Comparison of ENCODE assay signal across 9 cellular contexts in the genomic region with DNA sequence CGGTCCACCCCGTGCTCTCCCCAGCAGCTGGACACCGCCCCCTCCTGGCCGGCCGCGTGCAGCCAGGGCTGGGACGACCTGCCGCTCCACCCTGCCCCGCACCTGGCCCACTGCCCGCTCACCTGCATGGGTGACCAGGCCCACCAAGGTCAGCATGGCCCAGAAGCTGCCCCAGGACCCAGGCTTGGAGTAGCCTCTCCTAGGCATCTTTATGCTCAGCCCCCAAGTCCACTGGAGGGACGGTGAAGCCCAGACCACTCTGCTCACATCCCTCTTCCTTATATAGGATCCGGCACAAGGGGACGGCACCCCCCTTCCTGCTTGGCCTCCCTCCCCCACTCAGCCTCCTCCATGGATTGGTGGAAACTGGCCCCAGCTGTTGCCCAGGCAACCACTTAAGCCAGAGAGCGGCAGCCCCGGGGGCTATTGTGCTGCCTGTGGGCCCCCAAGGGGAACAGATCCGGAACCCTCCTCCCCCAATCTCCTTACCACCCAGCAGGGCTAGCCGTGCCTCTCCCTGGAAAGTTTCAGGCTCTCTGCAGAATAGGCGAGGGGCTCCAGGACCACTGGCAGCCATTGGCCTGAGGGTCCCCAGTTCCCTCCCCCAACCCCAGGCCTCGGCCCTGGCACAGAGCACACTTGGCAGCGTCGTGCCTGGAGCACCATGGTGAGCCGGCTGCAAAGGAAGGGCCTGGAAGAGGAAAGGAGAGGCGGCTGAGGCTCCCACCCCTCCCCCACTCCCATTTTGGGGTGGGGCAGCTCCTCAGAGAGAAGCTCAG. TPM values are rescaled to one million over a fixed set of nuclear protein-coding genes. Genes with fewer than 3 reads are reported as not detected.
DNase-seq lines count a peak whose midpoint lies in the region; ATAC-seq, FAIRE-seq and TF ChIP-seq lines count a peak whose summit lies in the region.
"Had no signal": no experiment of that assay in that cellular context is flagged by ENCODE, and none has a peak within 500 bp of the region (broad histone marks: within the 10 kb centered on the region; RNA-seq: fewer than 3 reads in every experiment).

A gene with protein sequence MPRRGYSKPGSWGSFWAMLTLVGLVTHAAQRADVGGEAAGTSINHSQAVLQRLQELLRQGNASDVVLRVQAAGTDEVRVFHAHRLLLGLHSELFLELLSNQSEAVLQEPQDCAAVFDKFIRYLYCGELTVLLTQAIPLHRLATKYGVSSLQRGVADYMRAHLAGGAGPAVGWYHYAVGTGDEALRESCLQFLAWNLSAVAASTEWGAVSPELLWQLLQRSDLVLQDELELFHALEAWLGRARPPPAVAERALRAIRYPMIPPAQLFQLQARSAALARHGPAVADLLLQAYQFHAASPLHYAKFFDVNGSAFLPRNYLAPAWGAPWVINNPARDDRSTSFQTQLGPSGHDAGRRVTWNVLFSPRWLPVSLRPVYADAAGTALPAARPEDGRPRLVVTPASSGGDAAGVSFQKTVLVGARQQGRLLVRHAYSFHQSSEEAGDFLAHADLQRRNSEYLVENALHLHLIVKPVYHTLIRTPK (minus strand): TSS at position 256 of the 779 bp plus-strand sequence. CDS start 49 bp downstream, at position 207.

- peak within 1 kb of the TSS; percentile 94 to 99 (median 95) for H3K27ac Mint-ChIP-seq in brain
- H3K27ac Mint-ChIP-seq in stimulated activated effector memory CD8-positive, alpha-beta T cell treated with anti-CD3 and anti-CD28 coated beads, Interleukin-12 subunit alpha, Interleukin-12 subunit beta, amount 100 ng/mL, for 72 hours = no peak within 1 kb of the TSS
- H3K27ac Mint-ChIP-seq: dendritic cell treated with granulocyte-macrophage colony-stimulating factor and Interleukin-4, amounts not matched to agents 40 ng/mL and 50 ng/mL, for 4 days had no signal

- peak within 1 kb of the TSS; percentile 81 to 88 (median 85) for H3K4me3 Mint-ChIP-seq in brain
- H3K4me3 Mint-ChIP-seq in stimulated activated effector memory CD8-positive, alpha-beta T cell treated with anti-CD3 and anti-CD28 coated beads, Interleukin-12 subunit alpha, Interleukin-12 subunit beta, amount 100 ng/mL, for 72 hours = no peak within 1 kb of the TSS
- H3K4me3 Mint-ChIP-seq: dendritic cell treated with granulocyte-macrophage colony-stimulating factor and Interleukin-4, amounts not matched to agents 40 ng/mL and 50 ng/mL, for 4 days had no signal

- peaks cover 6% of the 10 kb centered on the region; the same call in 1 of the 3 replicates for H3K4me1 ChIP-seq in A549
- H3K4me1 ChIP-seq in PC-3 (ENCODE audit: insufficient read depth, low read length) = no peaks in the 10 kb centered on the region
- no peaks in the 10 kb centered on the region for H3K4me1 ChIP-seq in keratinocyte (ENCODE audit: control insufficient read depth, extremely low read depth, insufficient read depth, low read length)

- H3K4me2 ChIP-seq in A549 = no peak within 1 kb of the TSS
- H3K4me2 ChIP-seq in PC-3 (ENCODE audit: low read length) = no peak within 1 kb of the TSS
- no peak within 1 kb of the TSS for H3K4me2 ChIP-seq in keratinocyte (ENCODE audit: control insufficient read depth, extremely low read depth, insufficient read depth, low read depth, low read length)

- peaks cover 9% of the 10 kb centered on the region for H3K36me3 Mint-ChIP-seq in brain
- peaks cover 5% of the 10 kb centered on the region for H3K36me3 Mint-ChIP-seq in stimulated activated effector memory CD8-positive, alpha-beta T cell treated with anti-CD3 and anti-CD28 coated beads, Interleukin-12 subunit alpha, Interleukin-12 subunit beta, amount 100 ng/mL, for 72 hours

- TF ChIP-seq RAD21 in A549 (conservative IDR thresholded peaks at IDR 0.05 in 1 of 2, IDR thresholded peaks at IDR 0.05 in 1 of 2) = peak; percentile 58 to 63

- H3K9me1 ChIP-seq in keratinocyte (ENCODE audit: control insufficient read depth, extremely low read depth, insufficient read depth, low read length) = no peaks in the 10 kb centered on the region

- H3K9ac ChIP-seq in PC-3 (ENCODE audit: low read length) (no peak within 1 kb of the TSS), keratinocyte (ENCODE audit: control insufficient read depth, extremely low read depth, insufficient read depth, low read length) (no peak within 1 kb of the TSS)

- H3K9me3 Mint-ChIP-seq in brain = peaks cover 0 to 4% (median 0%) of the 10 kb centered on the region in 5 experiments
- H3K9me3 Mint-ChIP-seq in stimulated activated effector memory CD8-positive, alpha-beta T cell treated with anti-CD3 and anti-CD28 coated beads, Interleukin-12 subunit alpha, Interleukin-12 subunit beta, amount 100 ng/mL, for 72 hours = no peaks in the 10 kb centered on the region
- H3K9me3 Mint-ChIP-seq: dendritic cell treated with granulocyte-macrophage colony-stimulating factor and Interleukin-4, amounts not matched to agents 40 ng/mL and 50 ng/mL, for 4 days had no signal

- FAIRE-seq in A549 (lab: Jason Lieb, UNC) = no peak
- FAIRE-seq in keratinocyte (lab: Jason Lieb, UNC) = no peak

- H3F3A ChIP-seq in PC-3 (ENCODE audit: low read length, unreplicated experiment) = no peaks in the 10 kb centered on the region

- in situ Hi-C loops in GM13977 (cut with MboI; ENCODE audit: low pct_unique_long_range_greater_than_20kb, low sequenced_read_pairs, unreplicated experiment) = no loop called here

- WGBS in A549 (ENCODE audit: missing lambda C conversion rate) = 8% methylated on average over 23 of the region's 23 CpGs

- no TSS peak for BruUV-seq in PC-3 (replicated peaks; lab: Mats Ljungman, UMichigan)

- TF ChIP-seq POLR2A in A549 (IDR thresholded peaks at IDR 0.05; ENCODE audit: low read length) = no peak

- TF ChIP-seq EP300 in A549 (IDR thresholded peaks at IDR 0.05) = no peak

- dilution Hi-C loops in keratinocyte (cut with MboI; ENCODE audit: extremely low pct_ligation_motif_present, low sequenced_read_pairs) = no loop called here

- peaks cover 62% of the 10 kb centered on the region for H3K4me1 Mint-ChIP-seq in brain
- no peaks in the 10 kb centered on the region for H3K4me1 Mint-ChIP-seq in stimulated activated effector memory CD8-positive, alpha-beta T cell treated with anti-CD3 and anti-CD28 coated beads, Interleukin-12 subunit alpha, Interleukin-12 subunit beta, amount 100 ng/mL, for 72 hours

- TF ChIP-seq CTCF in A549 (IDR thresholded peaks at IDR 0.05) (peak; percentile 66), GM13977 (IDR thresholded peaks at IDR 0.05; ENCODE audit: extremely low read depth, insufficient read depth, missing control alignments) (peak; percentile 75), PC-3 (conservative IDR thresholded peaks at IDR 0.05; ENCODE audit: low read depth, low read length) (peak; percentile 94), brain (conservative IDR thresholded peaks at IDR 0.05) (peak; percentile 73 to 84), keratinocyte (optimal IDR thresholded peaks at IDR 0.05 in 1 of 3, IDR thresholded peaks at IDR 0.05 in 1 of 3, conservative IDR thresholded peaks at IDR 0.05 in 1 of 3; ENCODE audit: extremely low read depth in 1 of 3, insufficient read depth in 2 of 3, low read length in 3 of 3) (peak; percentile 53 to 93 (median 93))

- H3K4me3 ChIP-seq in A549 (no peak within 1 kb of the TSS), PC-3 (ENCODE audit: low read length) (no peak within 1 kb of the TSS), keratinocyte (ENCODE audit: control insufficient read depth in 2 of 3, extremely low read depth in 1 of 3, insufficient read depth in 2 of 3, low read depth in 1 of 3, low read length in 3 of 3) (no peak within 1 kb of the TSS)

- H2AFZ ChIP-seq in PC-3 (ENCODE audit: low read length) (no peak within 1 kb of the TSS), keratinocyte (ENCODE audit: control insufficient read depth, low read length) (no peak within 1 kb of the TSS)

- peaks cover 3% of the 10 kb centered on the region for H3K27me3 Mint-ChIP-seq in brain

- POLR2A ChIA-PET in A549 (lab: Yijun Ruan, JAX) (no interaction called here), PC-3 (lab: Charles Lee; ENCODE audit: unreplicated experiment) (no interaction called here)

- H3K9me3 ChIP-seq in A549 (no peaks in the 10 kb centered on the region), PC-3 (ENCODE audit: low read length) (no peaks in the 10 kb centered on the region), keratinocyte (ENCODE audit: control insufficient read depth, low read depth, low read length) (no peaks in the 10 kb centered on the region)

- no peaks in the 10 kb centered on the region for H4K20me1 ChIP-seq in PC-3 (ENCODE audit: low read length)
- H4K20me1 ChIP-seq in keratinocyte (ENCODE audit: control insufficient read depth, extremely low read depth, insufficient read depth, low read length) = no peaks in the 10 kb centered on the region

- DNase-seq in A549 (ENCODE audit: low read depth in 1 of 2, low spot score in 1 of 2) (peak; percentile 67 to 74), GM13977 (ENCODE audit: low spot score) (peak; percentile 73), PC-3 (peak; percentile 68), keratinocyte (ENCODE audit: low read depth, low spot score) (no peak), COLO829 (ENCODE audit: low spot score) (no peak)
- peak; percentile 38 to 67 for DNase-seq in stimulated activated effector memory CD8-positive, alpha-beta T cell treated with anti-CD3 and anti-CD28 coated beads, Interleukin-12 subunit alpha, Interleukin-12 subunit beta, amount 100 ng/mL, for 72 hours (ENCODE audit: low spot score in 2 of 2)

- H3K9me2 ChIP-seq in PC-3 (replicated peaks; ENCODE audit: low read length) = no peaks in the 10 kb centered on the region

- H3K79me2 ChIP-seq in PC-3 (ENCODE audit: low read length) (no peaks in the 10 kb centered on the region), keratinocyte (ENCODE audit: control insufficient read depth, insufficient read depth, low read length) (no peaks in the 10 kb centered on the region)

- no peak within 1 kb of the TSS for H3K27ac ChIP-seq in A549
- no peak within 1 kb of the TSS for H3K27ac ChIP-seq in PC-3 (ENCODE audit: low read length)
- H3K27ac ChIP-seq in keratinocyte (ENCODE audit: control insufficient read depth, insufficient read depth, low read length) = no peak within 1 kb of the TSS

- no peaks in the 10 kb centered on the region for H3K36me3 ChIP-seq in PC-3 (ENCODE audit: low read depth, low read length)
- H3K36me3 ChIP-seq in keratinocyte (ENCODE audit: control insufficient read depth in 2 of 2, extremely low read depth in 1 of 2, insufficient read depth in 2 of 2, low read length in 2 of 2) = no peaks in the 10 kb centered on the region

- peak; percentile 78 to 94 for ATAC-seq in A549
- ATAC-seq in PC-3 = peak; percentile 91
- ATAC-seq in stimulated activated effector memory CD8-positive, alpha-beta T cell treated with anti-CD3 and anti-CD28 coated beads, Interleukin-12 subunit alpha, Interleukin-12 subunit beta, amount 100 ng/mL, for 72 hours = peak; percentile 65
- no peak for ATAC-seq in HG02588 (IDR thresholded peaks at IDR 0.05; ENCODE audit: unreplicated experiment)

- CTCF ChIA-PET in A549 (lab: Yijun Ruan, JAX) (interaction anchor here (0.7 to 34.5 kb wide), 40 partner anchors 10 to 476 kb away, joined by 3 to 674 read pairs (median 4); a partner anchor contains a TSS), PC-3 (lab: Charles Lee) (interaction anchor here (0.9 to 1.4 kb wide), 6 partner anchors 16 to 319 kb away, joined by 3 to 7 read pairs (median 3); a partner anchor contains a TSS)

- H3K27me3 ChIP-seq in PC-3 (ENCODE audit: low read length) = peaks cover 62% of the 10 kb centered on the region
- H3K27me3 ChIP-seq in keratinocyte (ENCODE audit: control insufficient read depth, extremely low read depth, insufficient read depth, low read length) = peaks cover 56% of the 10 kb centered on the region

- intact Hi-C loops in PC-3 (cut with micrococcal nuclease) = loop anchor here (1.0 to 5.0 kb wide), 2 partner anchors 56 to 150 kb away; a partner anchor contains a TSS

RNA-seq across cellular contexts. Expression of the gene that starts here (rescaled TPM):
- polyA plus RNA-seq in A549 (2011; rRNA removed) (not detected in 2 replicates), A549 (2017; fragmentation: RNase III; extraction: RNeasy Plus Mini Kit Qiagen cat#74134 plus additional on column Dnase treatment) (not detected in 3 replicates), brain (ENCODE audit: insufficient read depth, low read depth, low replicate concordance) (48.3 TPM), keratinocyte (not detected in 3 replicates)
- polyA plus RNA-seq in A549 (2012; cell fraction: cytosol; rRNA removed) = not detected in 2 replicates
- not detected in 2 replicates for polyA plus RNA-seq in A549 (2012; cell fraction: nucleus; rRNA removed)
- polyA minus RNA-seq in A549 (2011; rRNA and poly(A)+ RNA removed) = not detected in 2 replicates
- not detected in 2 replicates for total RNA-seq in PC-3 (2014; rRNA removed)
- polyA plus RNA-seq in keratinocyte (2011; ENCODE audit: low read depth) = not detected
- polyA plus RNA-seq in keratinocyte (2011; cell fraction: cytosol; rRNA removed) = not detected in 2 replicates
- not detected in 2 replicates for polyA plus RNA-seq in keratinocyte (2011; cell fraction: nucleus; rRNA removed)
- polyA plus RNA-seq in keratinocyte (2012; ENCODE audit: low replicate concordance) = not detected in 2 replicates
- not detected in 3 replicates for polyA minus RNA-seq in keratinocyte
- polyA minus RNA-seq in keratinocyte (2011; cell fraction: cytosol; rRNA and poly(A)+ RNA removed) = not detected
- not detected in 2 replicates for polyA minus RNA-seq in keratinocyte (2011; cell fraction: nucleus; rRNA and poly(A)+ RNA removed)

Comparison
In these comparisons a context has a peak if more than half of its experiments do, and no peak if none do; other contexts are left out.
1. RNA of the gene that starts here (polyA plus RNA-seq): 48.3 TPM in brain (single experiment); not detected in A549 and not detected in keratinocyte; every median in the first group is over 10 times any median in the second.
2. Peak in DNase-seq and ATAC-seq in A549; RNA of the gene not detected or under 1 TPM.
3. Peak in DNase-seq and ATAC-seq in PC-3; RNA of the gene not detected or under 1 TPM.
4. DNase-seq: peak in GM13977 (single experiment) and stimulated activated effector memory CD8-positive, alpha-beta T cell treated with anti-CD3 and anti-CD28 coated beads, Interleukin-12 subunit alpha, Interleukin-12 subunit beta, amount 100 ng/mL, for 72 hours (2 of 2); none in keratinocyte (single experiment) and COLO829 (single experiment).
5. Peak in every context shown above with its lines, with median percentiles within 50 percentile points of each other: CTCF ChIP-seq.